14 cellular contexts compared by ENCODE assay signal in genomic region chr14:24155100-24155499, GRCh38.
"Had no signal": no experiment of that assay in that cellular context is flagged by ENCODE, and none has a peak within 500 bp of the region (broad histone marks: within the 10 kb centered on the region; RNA-seq: fewer than 3 reads in every experiment).

No MANE protein-coding gene starts in this region.

- H3K9me3 ChIP-seq: ascending aorta, esophagus squamous epithelium, heart left ventricle, mucosa of descending colon, psoas muscle, right lobe of liver, testis had no signal

- H3K4me1 ChIP-seq: ascending aorta, psoas muscle, testis had no signal

- H3K9me3 Mint-ChIP-seq: activated naive CD8-positive, alpha-beta T cell treated with anti-CD3 and anti-CD28 coated beads for 36 hours; natural killer cell treated with Interleukin-12 subunit alpha and Interleukin-12 subunit beta and Interleukin-15 and Interleukin-18, amount 100 ng/mL, for 72 hours; stimulated activated naive CD8-positive, alpha-beta T cell treated with anti-CD3 and anti-CD28 coated beads, Interleukin-15, Interleukin-2, amounts not matched to agents 100 ng/mL and 50 ng/mL, for 24 hours had no signal

- H3K27me3 Mint-ChIP-seq: activated naive CD8-positive, alpha-beta T cell treated with anti-CD3 and anti-CD28 coated beads for 36 hours; natural killer cell treated with Interleukin-12 subunit alpha and Interleukin-12 subunit beta and Interleukin-15 and Interleukin-18, amount 100 ng/mL, for 72 hours; stimulated activated naive CD8-positive, alpha-beta T cell treated with anti-CD3 and anti-CD28 coated beads, Interleukin-15, Interleukin-2, amounts not matched to agents 100 ng/mL and 50 ng/mL, for 24 hours had no signal

- H3K4me3 ChIP-seq: ascending aorta, esophagus squamous epithelium, heart left ventricle, mucosa of descending colon, psoas muscle, right lobe of liver, testis had no signal

- H3K27me3 ChIP-seq: ascending aorta, esophagus squamous epithelium, heart left ventricle, right lobe of liver, testis had no signal

- DNase-seq: activated naive CD8-positive, alpha-beta T cell treated with anti-CD3 and anti-CD28 coated beads for 36 hours; esophagus squamous epithelium; foreskin fibroblast; mammary epithelial cell; mucosa of descending colon; testis had no signal

- H3K4me3 Mint-ChIP-seq: activated naive CD8-positive, alpha-beta T cell treated with anti-CD3 and anti-CD28 coated beads for 36 hours; natural killer cell treated with Interleukin-12 subunit alpha and Interleukin-12 subunit beta and Interleukin-15 and Interleukin-18, amount 100 ng/mL, for 72 hours; stimulated activated naive CD8-positive, alpha-beta T cell treated with anti-CD3 and anti-CD28 coated beads, Interleukin-15, Interleukin-2, amounts not matched to agents 100 ng/mL and 50 ng/mL, for 24 hours had no signal

- ATAC-seq: activated CD4-positive, CD25-positive, alpha-beta regulatory T cell treated with anti-CD3 and anti-CD28 coated beads, Interleukin-2, amount 50 U/mL, for 24 hours; heart left ventricle; left lobe of liver; mucosa of descending colon; natural killer cell treated with Interleukin-12 subunit alpha and Interleukin-12 subunit beta and Interleukin-15 and Interleukin-18, amount 100 ng/mL, for 72 hours; psoas muscle; right lobe of liver had no signal

- H3K27ac ChIP-seq: ascending aorta, esophagus squamous epithelium, heart left ventricle, psoas muscle, right lobe of liver, testis had no signal
